Comparison of ENCODE assay signal across 25 cellular contexts in genomic region chr20:46183768-46184167, GRCh38.
DNase-seq lines count a peak whose midpoint lies in the region; ATAC-seq, FAIRE-seq and TF ChIP-seq lines count a peak whose summit lies in the region.
"Had no signal": no experiment of that assay in that cellular context is flagged by ENCODE, and none has a peak within 500 bp of the region (broad histone marks: within the 10 kb centered on the region; RNA-seq: fewer than 3 reads in every experiment).

No MANE protein-coding gene starts in this region.

- H3K79me2 ChIP-seq in H1 (ENCODE audit: control insufficient read depth in 1 of 2, insufficient read depth in 2 of 2, low read length in 2 of 2): no peaks in the 10 kb centered on the region
- no peaks in the 10 kb centered on the region for H3K79me2 ChIP-seq in osteoblast (ENCODE audit: insufficient read depth, low read length)

- no peak overlapping the region for H3K4me2 ChIP-seq in H1 (ENCODE audit: insufficient read depth in 1 of 2, low read depth in 2 of 2, low read length in 2 of 2)
- no peak overlapping the region for H3K4me2 ChIP-seq in osteoblast (ENCODE audit: insufficient read depth, low read length)
- H3K4me2 ChIP-seq: A549; BLaER1 treated with 17β-estradiol and CSF1 and Interleukin-3, amounts not matched to agents 10 nM and 100 nM had no signal

- H4K91ac ChIP-seq in H1 (replicated peaks; ENCODE audit: insufficient read length, low read length): no peak overlapping the region

- no peak overlapping the region for H3K27ac ChIP-seq in HEK293 (ENCODE audit: extremely low read depth, low read depth, low read length)
- H3K27ac ChIP-seq in H1 (ENCODE audit: low read depth, low read length): no peak overlapping the region
- H3K27ac ChIP-seq in osteoblast (ENCODE audit: low read depth, low read length): no peak overlapping the region
- H3K27ac ChIP-seq: 22Rv1; A549; BLaER1 treated with 17β-estradiol and CSF1 and Interleukin-3, amounts not matched to agents 10 nM and 100 nM; C4-2B had no signal

- H3K4me1 ChIP-seq in HEK293 (ENCODE audit: control insufficient read depth, insufficient read depth, low read length): no peaks in the 10 kb centered on the region
- H3K4me1 ChIP-seq in H1 (replicated peaks in 1 of 4; ENCODE audit: control insufficient read depth in 3 of 4, insufficient read depth in 4 of 4, low read length in 3 of 4): no peaks in the 10 kb centered on the region
- no peaks in the 10 kb centered on the region for H3K4me1 ChIP-seq in osteoblast (ENCODE audit: insufficient read depth, low read length)
- H3K4me1 ChIP-seq: A549; BLaER1 treated with 17β-estradiol and CSF1 and Interleukin-3, amounts not matched to agents 10 nM and 100 nM; Caco-2 had no signal

- no peak overlapping the region for H2BK20ac ChIP-seq in H1 (ENCODE audit: low read length)

- H3K56ac ChIP-seq in H1 (replicated peaks; ENCODE audit: insufficient read length, low read depth, low read length): no peak overlapping the region

- H4K5ac ChIP-seq in H1 (ENCODE audit: insufficient read length, low read depth, low read length): no peak overlapping the region

- no peak overlapping the region for H3K9ac ChIP-seq in H1 (replicated peaks in 1 of 4; ENCODE audit: extremely low read depth in 1 of 4, low read depth in 3 of 4, low read length in 3 of 4)
- H3K9ac ChIP-seq: BLaER1 treated with 17β-estradiol and CSF1 and Interleukin-3, amounts not matched to agents 10 nM and 100 nM had no signal

- H2BK15ac ChIP-seq in H1 (ENCODE audit: low read length): no peak overlapping the region

- no peak overlapping the region for H2BK5ac ChIP-seq in H1 (ENCODE audit: low read depth, low read length)

- TF ChIP-seq CTCF in HEK293 (tag by site-specific recombination; IDR thresholded peaks at IDR 0.05) (no peak), H1 (IDR thresholded peaks at IDR 0.05; ENCODE audit: control extremely low read depth in 1 of 3, insufficient read depth in 1 of 3, low read depth in 1 of 3, low read length in 3 of 3) (no peak), osteoblast (IDR thresholded peaks at IDR 0.05; ENCODE audit: extremely low read depth, low read depth, low read length) (no peak)

- WGBS in H1 (ENCODE audit: extremely low coverage in 1 of 2, insufficient coverage in 1 of 2, insufficient read length in 1 of 2, insufficient replicate concordance in 2 of 2, low coverage in 1 of 2, low lambda C conversion rate in 2 of 2, missing lambda C conversion rate in 1 of 2), 2 experiments: 64% methylated on average over 3 of the region's 5 CpGs; no CpG with 5 or more reads in 1 of the 2 experiments

- no peak for TF ChIP-seq RAD21 in H1 (IDR thresholded peaks at IDR 0.05 in 1 of 2, conservative IDR thresholded peaks at IDR 0.05 in 1 of 2; ENCODE audit: low read depth in 2 of 2, low read length in 2 of 2)

- H2AK5ac ChIP-seq in H1 (ENCODE audit: low read depth, low read length): no peak overlapping the region

- H3K27me3 ChIP-seq in H1 (replicated peaks in 1 of 4; ENCODE audit: control insufficient read depth in 3 of 4, extremely low read depth in 1 of 4, insufficient read depth in 3 of 4, low read length in 3 of 4) (no peaks in the 10 kb centered on the region; a peak in 1 of 7 replicates), osteoblast (ENCODE audit: insufficient read depth, low read length) (peaks cover 12% of the 10 kb centered on the region)
- H3K27me3 ChIP-seq: BLaER1 treated with 17β-estradiol and CSF1 and Interleukin-3, amounts not matched to agents 10 nM and 100 nM had no signal

- H3K9me3 ChIP-seq in HEK293 (ENCODE audit: control insufficient read depth, insufficient read depth, low read depth, low read length) (no peaks in the 10 kb centered on the region), H1 (ENCODE audit: insufficient read depth in 2 of 2, low read depth in 1 of 2, low read length in 1 of 2) (no peaks in the 10 kb centered on the region), osteoblast (ENCODE audit: low read depth, low read length) (no peaks in the 10 kb centered on the region)
- H3K9me3 ChIP-seq: A549; BLaER1 treated with 17β-estradiol and CSF1 and Interleukin-3, amounts not matched to agents 10 nM and 100 nM; Caco-2 had no signal

- H3K14ac ChIP-seq in H1 (ENCODE audit: insufficient read length): no peak overlapping the region

- H2AFZ ChIP-seq in H1 (ENCODE audit: low read length): no peak overlapping the region
- H2AFZ ChIP-seq in osteoblast (ENCODE audit: low read length): no peak overlapping the region

- H2BK12ac ChIP-seq in H1 (ENCODE audit: low read depth, low read length): no peak overlapping the region

- TF ChIP-seq EP300 in H1 (IDR thresholded peaks at IDR 0.05; ENCODE audit: borderline replicate concordance in 1 of 2, low read depth in 2 of 2, low read length in 2 of 2): no peak

- no peak for ATAC-seq in GM21723 (IDR thresholded peaks at IDR 0.05; ENCODE audit: unreplicated experiment)
- ATAC-seq: A549; CD8-positive, alpha-beta T cell; GM12878 had no signal

- no peak overlapping the region for H3K23ac ChIP-seq in H1 (ENCODE audit: insufficient read length)

- H3K23me2 ChIP-seq in H1 (ENCODE audit: low read depth, low read length): peaks cover 6% of the 10 kb centered on the region; the same call in 1 of the 2 replicates

- DNase-seq in H1 (ENCODE audit: low read depth in 1 of 2, low spot score in 2 of 2): no peak
- DNase-seq in osteoblast (ENCODE audit: insufficient read length, low spot score, missing footprints): peak; percentile 59
- no peak for DNase-seq in NOMO-1 treated with DMSO at 0.1 percent for 48 hours (lab: John Stamatoyannopoulos, UW; ENCODE audit: unreplicated experiment)
- DNase-seq: AML-193; Caco-2; Calu3; CD4-positive, alpha-beta T cell; CD8-positive, alpha-beta T cell; DMS 273 treated with DMSO at 0.1 percent for 48 hours; DMS153; DMS53; DMS79; DND-41; EL; GDM1 had no signal

- no peak overlapping the region for H3K4me3 ChIP-seq in HEK293 (ENCODE audit: low read depth, low read length)
- no peak overlapping the region for H3K4me3 ChIP-seq in H1 (ENCODE audit: extremely low read depth in 1 of 4, insufficient read depth in 2 of 4, low read depth in 3 of 4, low read length in 4 of 4)
- no peak overlapping the region for H3K4me3 ChIP-seq in osteoblast (ENCODE audit: insufficient read depth, low read length)
- H3K4me3 ChIP-seq: A549; BLaER1 treated with 17β-estradiol and CSF1 and Interleukin-3, amounts not matched to agents 10 nM and 100 nM; GM12878 had no signal

- CTCF ChIA-PET in HEK293 (lab: Yijun Ruan, JAX): interaction anchor here (2.9 kb wide), 1 partner anchor 10 kb away, joined by 10 read pairs; no protein-coding TSS in a partner anchor
- CTCF ChIA-PET in H1 (lab: Charles Lee; ENCODE audit: partially characterized antibody): interaction anchor here (1.0 to 18.5 kb wide), 3 partner anchors 10 to 52 kb away, joined by 3 to 233 read pairs (median 171); no protein-coding TSS in a partner anchor

- H3K4ac ChIP-seq in H1 (replicated peaks; ENCODE audit: insufficient read length, low read depth, low read length): no peak overlapping the region

- H3K18ac ChIP-seq in H1 (ENCODE audit: extremely low read depth, low read length): no peak overlapping the region

- no peaks in the 10 kb centered on the region; the same call in 1 of the 2 replicates for H3K79me1 ChIP-seq in H1 (ENCODE audit: low read depth, low read length)

- H4K8ac ChIP-seq in H1 (ENCODE audit: extremely low read depth, insufficient read depth, low read length): no peak overlapping the region

- H2BK120ac ChIP-seq in H1 (replicated peaks; ENCODE audit: low read depth, low read length): no peak overlapping the region

- no peak for FAIRE-seq in H1 (lab: Jason Lieb, UNC)
- FAIRE-seq: A549, D721Med, GM12878, GM12892, GM18507 had no signal

- TF ChIP-seq POLR2A in H1 (IDR thresholded peaks at IDR 0.05; ENCODE audit: control extremely low read depth in 1 of 2, low read depth in 2 of 2, low read length in 2 of 2): no peak

- POLR2A ChIA-PET in HEK293 (lab: Yijun Ruan, JAX) (no interaction called here), H1 (lab: Charles Lee; ENCODE audit: partially characterized antibody) (no interaction called here)

- H3K36me3 ChIP-seq in HEK293 (ENCODE audit: control insufficient read depth in 2 of 2, insufficient read depth in 1 of 2, low read length in 2 of 2) (no peaks in the 10 kb centered on the region), H1 (ENCODE audit: control insufficient read depth in 2 of 4, insufficient read depth in 4 of 4, low read length in 3 of 4) (no peaks in the 10 kb centered on the region), osteoblast (ENCODE audit: insufficient read depth, low read length) (no peaks in the 10 kb centered on the region)
- H3K36me3 ChIP-seq: BLaER1 treated with 17β-estradiol and CSF1 and Interleukin-3, amounts not matched to agents 10 nM and 100 nM had no signal

- peaks cover 0 to 3% of the 10 kb centered on the region in 2 experiments for H4K20me1 ChIP-seq in H1 (replicated peaks in 1 of 2; ENCODE audit: control insufficient read depth in 1 of 2, insufficient read depth in 2 of 2, low read length in 2 of 2)
- H4K20me1 ChIP-seq in osteoblast (ENCODE audit: insufficient read depth, low read length): no peaks in the 10 kb centered on the region

TF ChIP-seq in HEK293, 187 proteins besides CTCF, POLR2A, EP300 and RAD21:
- TF ChIP-seq SP3 (tag by site-specific recombination; IDR thresholded peaks at IDR 0.05) (no peak), ZNF623 (tag by site-specific recombination; IDR thresholded peaks at IDR 0.05) (peak; percentile 96)

TF ChIP-seq in H1, 55 proteins besides CTCF, POLR2A, EP300 and RAD21:
- no peak for TF ChIP-seq NANOG (IDR thresholded peaks at IDR 0.05; ENCODE audit: insufficient read depth, low read depth, low read length, poor library complexity, severe bottlenecking)
- peak; percentile 44; the same call in 1 of the 2 replicates for TF ChIP-seq KDM1A (IDR thresholded peaks at IDR 0.05; ENCODE audit: borderline replicate concordance, low read length)
- TF ChIP-seq JUND (IDR thresholded peaks at IDR 0.05; ENCODE audit: low read length): no peak
TF ChIP-seq in H1: peak in this region for 1.
